Comparison of ENCODE assay signal across 8 cellular contexts in the genomic region with DNA sequence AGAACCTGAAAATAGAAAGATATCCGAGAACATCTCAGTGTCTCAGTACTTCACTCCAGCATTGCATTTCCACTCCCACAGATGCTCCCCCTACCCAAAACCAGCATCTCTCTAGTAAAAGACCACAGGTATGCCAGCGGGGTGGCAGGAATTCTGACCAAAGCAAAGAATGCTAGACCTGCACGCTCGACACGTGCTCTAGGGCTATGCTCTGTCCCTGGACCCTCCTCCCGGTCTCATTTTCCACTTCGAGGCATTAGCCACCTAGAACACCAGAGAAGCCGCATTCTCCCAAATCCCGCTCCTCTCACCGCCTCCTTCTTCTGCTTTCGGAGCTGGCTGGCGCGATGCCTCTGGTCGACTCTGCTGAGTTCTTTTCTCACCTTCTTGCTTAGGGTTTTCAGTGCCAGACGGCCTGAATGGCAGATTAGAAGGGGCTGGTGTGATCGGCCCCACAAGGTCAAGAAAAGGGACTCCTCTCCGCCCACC. TPM values are rescaled to one million over a fixed set of nuclear protein-coding genes. Genes with fewer than 3 reads are reported as not detected.
DNase-seq lines count a peak whose midpoint lies in the region; TF ChIP-seq lines count a peak whose summit lies in the region.

No MANE protein-coding gene starts in this region.

- no peak overlapping the region for H2AK5ac ChIP-seq in mesenchymal stem cell (ENCODE audit: low read length, severe bottlenecking)

- TF ChIP-seq CTCF in cardiac fibroblast (IDR thresholded peaks at IDR 0.05; ENCODE audit: low read depth, low read length) = no peak
- no peak for TF ChIP-seq CTCF in vagina (IDR thresholded peaks at IDR 0.05)
- no peak for TF ChIP-seq CTCF in GM13976 (IDR thresholded peaks at IDR 0.05; ENCODE audit: borderline replicate concordance, control extremely low read depth, extremely low read depth, insufficient read depth, missing control alignments)

- H3K9me3 ChIP-seq in HUES64 (ENCODE audit: insufficient read depth, low read depth, low read length) = no peaks in the 10 kb centered on the region
- H3K9me3 ChIP-seq in mesenchymal stem cell (ENCODE audit: control insufficient read depth, low read length) = no peaks in the 10 kb centered on the region
- no peaks in the 10 kb centered on the region for H3K9me3 ChIP-seq in vagina

- H3K36me3 ChIP-seq in HUES64 (ENCODE audit: insufficient read depth, low read length) (peaks cover 47% of the 10 kb centered on the region), mesenchymal stem cell (ENCODE audit: control insufficient read depth in 1 of 2, insufficient read depth in 2 of 2, low read depth in 1 of 2, low read length in 2 of 2) (peaks cover 12 to 45% of the 10 kb centered on the region in 2 experiments), vagina (peaks cover 0 to 44% of the 10 kb centered on the region in 2 donors)

- 3% methylated on average over 17 of the region's 17 CpGs for WGBS in HUES64
- WGBS in mesenchymal stem cell = 6% methylated on average over 15 of the region's 17 CpGs

- intact Hi-C loops in vagina (cut with DNase I) = no loop called here

- H2BK5ac ChIP-seq in mesenchymal stem cell (ENCODE audit: low read depth, low read length, poor library complexity, severe bottlenecking) = no peak overlapping the region

- H3K4ac ChIP-seq in mesenchymal stem cell (ENCODE audit: low read depth in 1 of 2, low read length in 2 of 2) = peak overlapping the region in 1 of 2 experiments; percentile 54

- in situ Hi-C loops in GM13976 (cut with MboI; ENCODE audit: low sequenced_read_pairs, unreplicated experiment) = no loop called here

- H4K8ac ChIP-seq in mesenchymal stem cell (ENCODE audit: low read length) = peak overlapping the region; percentile 81

- no peak overlapping the region for H4K91ac ChIP-seq in mesenchymal stem cell (ENCODE audit: low read length)

- peaks cover 19% of the 10 kb centered on the region; the same call in 1 of the 2 replicates for H3K4me1 ChIP-seq in HUES64 (ENCODE audit: insufficient read depth, low read length)
- H3K4me1 ChIP-seq in mesenchymal stem cell (ENCODE audit: control insufficient read depth, insufficient read depth, low read depth, low read length) = peaks cover 15% of the 10 kb centered on the region
- peaks cover 28% of the 10 kb centered on the region for H3K4me1 ChIP-seq in vagina

- H2BK12ac ChIP-seq in mesenchymal stem cell (ENCODE audit: low read length in 2 of 2) = peak overlapping the region in 1 of 2 experiments; percentile 3

- peaks cover 14% of the 10 kb centered on the region for H3K79me1 ChIP-seq in mesenchymal stem cell (replicated peaks; ENCODE audit: low read length, poor library complexity, severe bottlenecking)

- H2BK15ac ChIP-seq in mesenchymal stem cell (ENCODE audit: low read depth, poor library complexity, severe bottlenecking) = no peak overlapping the region

- no peak for TF ChIP-seq POLR2A in vagina (IDR thresholded peaks at IDR 0.05)

- no peak overlapping the region for H2AFZ ChIP-seq in mesenchymal stem cell (ENCODE audit: low read depth, low read length)

- peak overlapping the region in 1 of 2 experiments; percentile 48 for H3K14ac ChIP-seq in mesenchymal stem cell (ENCODE audit: low read length in 2 of 2)

- peak overlapping the region; percentile 73 for H3K4me2 ChIP-seq in mesenchymal stem cell (ENCODE audit: low read length, poor library complexity, severe bottlenecking)

- H3K27me3 ChIP-seq in HUES64 (ENCODE audit: insufficient read depth, low read length) (no peaks in the 10 kb centered on the region), mesenchymal stem cell (ENCODE audit: control insufficient read depth in 1 of 2, insufficient read depth in 1 of 2, low read length in 2 of 2) (no peaks in the 10 kb centered on the region), vagina (no peaks in the 10 kb centered on the region)

- H3K18ac ChIP-seq in mesenchymal stem cell (ENCODE audit: low read depth in 1 of 2, low read length in 2 of 2) = peak overlapping the region; percentile 65 to 68

- H3K4me3 ChIP-seq in HUES64 (ENCODE audit: low read length) = peak overlapping the region; percentile 97
- peak overlapping the region; percentile 83 to 89 for H3K4me3 ChIP-seq in cardiac fibroblast (replicated peaks in 1 of 2; ENCODE audit: low read depth in 2 of 2, low read length in 2 of 2)
- peak overlapping the region; percentile 72 to 94 for H3K4me3 ChIP-seq in mesenchymal stem cell (ENCODE audit: insufficient read depth in 1 of 2, low read depth in 1 of 2, low read length in 2 of 2)
- peak overlapping the region; percentile 73 to 76 for H3K4me3 ChIP-seq in vagina

- DNase-seq in CD1c-positive myeloid dendritic cell (ENCODE audit: extremely low spot score) (peak; percentile 20), cardiac fibroblast (ENCODE audit: low read depth in 2 of 2) (no peak), mesenchymal stem cell (peak; percentile 7), vagina (ENCODE audit: extremely low spot score in 2 of 2) (no peak), GM13976 (ENCODE audit: low spot score) (no peak), NCI-H2081 (lab: John Stamatoyannopoulos, UW) (no peak), NCI-H1436 (lab: John Stamatoyannopoulos, UW) (no peak)

- peak overlapping the region; percentile 97 for H3K9ac ChIP-seq in HUES64 (ENCODE audit: low read depth, low read length)
- H3K9ac ChIP-seq in mesenchymal stem cell (ENCODE audit: low read length) = peak overlapping the region; percentile 94

- no peak overlapping the region for H3K23ac ChIP-seq in mesenchymal stem cell (ENCODE audit: low read length in 2 of 2)

- H3K27ac ChIP-seq in HUES64 (ENCODE audit: low read depth, low read length) (peak overlapping the region; percentile 85), mesenchymal stem cell (ENCODE audit: low read length, poor library complexity, severe bottlenecking) (peak overlapping the region; percentile 22), vagina (peak overlapping the region; percentile 94)

- H2BK120ac ChIP-seq in mesenchymal stem cell (ENCODE audit: low read depth, low read length) = no peak overlapping the region

RNA-seq across cellular contexts. Expression of a gene that starts 0.5 kb away (rescaled TPM):
- polyA plus RNA-seq in HUES64 (2013, experiment 1 of 2) = 76.3 TPM
- polyA plus RNA-seq in HUES64 (2013, experiment 2 of 2) = 44.2 TPM
- 13.3 TPM for polyA plus RNA-seq in mesenchymal stem cell (2013, experiment 1 of 2)
- 12.6 TPM for polyA plus RNA-seq in mesenchymal stem cell (2013, experiment 2 of 2)
- total RNA-seq in vagina = 17.7 TPM

RNA-seq across cellular contexts. Expression of a gene that starts 1.5 kb away (rescaled TPM):
- 29.4 TPM for polyA plus RNA-seq in HUES64 (2013, experiment 1 of 2)
- polyA plus RNA-seq in HUES64 (2013, experiment 2 of 2) = 29.9 TPM
- 39.7 TPM for polyA plus RNA-seq in mesenchymal stem cell (2013, experiment 1 of 2)
- polyA plus RNA-seq in mesenchymal stem cell (2013, experiment 2 of 2) = 36.3 TPM
- 60.2 TPM for total RNA-seq in vagina

RNA-seq across cellular contexts. Expression of a gene that starts 32.0 kb away (rescaled TPM):
- polyA plus RNA-seq in HUES64 (2013, experiment 1 of 2) = 7.3 TPM
- polyA plus RNA-seq in HUES64 (2013, experiment 2 of 2) = 15.1 TPM
- 12.2 TPM for polyA plus RNA-seq in mesenchymal stem cell (2013, experiment 1 of 2)
- polyA plus RNA-seq in mesenchymal stem cell (2013, experiment 2 of 2) = 10.6 TPM
- 13.5 TPM for total RNA-seq in vagina

RNA-seq across cellular contexts. Expression of a gene that starts 32.2 kb away (rescaled TPM):
- polyA plus RNA-seq in HUES64 (2013, experiment 1 of 2) = 19.7 TPM
- 20.0 TPM for polyA plus RNA-seq in HUES64 (2013, experiment 2 of 2)
- polyA plus RNA-seq in mesenchymal stem cell (2013, experiment 1 of 2) = 25.3 TPM
- 25.6 TPM for polyA plus RNA-seq in mesenchymal stem cell (2013, experiment 2 of 2)
- 46.2 TPM for total RNA-seq in vagina

Comparison
In these comparisons a context has a peak if more than half of its experiments do, and no peak if none do; other contexts are left out.
1. DNase-seq: peak in CD1c-positive myeloid dendritic cell (single experiment) and mesenchymal stem cell (single experiment); none in cardiac fibroblast (0 of 2), vagina (0 of 2), GM13976 (single experiment), NCI-H2081 (0 of 2) and NCI-H1436 (single experiment).
2. H3K27ac ChIP-seq: peak in every context shown above with its lines; median percentile 94 in vagina; 85 in HUES64; 22 in mesenchymal stem cell.
3. Peak in every context shown above with its lines, with median percentiles within 50 percentile points of each other: H3K4me3 ChIP-seq.